ENCODE assay signal across 21 cellular contexts in the genomic region with DNA sequence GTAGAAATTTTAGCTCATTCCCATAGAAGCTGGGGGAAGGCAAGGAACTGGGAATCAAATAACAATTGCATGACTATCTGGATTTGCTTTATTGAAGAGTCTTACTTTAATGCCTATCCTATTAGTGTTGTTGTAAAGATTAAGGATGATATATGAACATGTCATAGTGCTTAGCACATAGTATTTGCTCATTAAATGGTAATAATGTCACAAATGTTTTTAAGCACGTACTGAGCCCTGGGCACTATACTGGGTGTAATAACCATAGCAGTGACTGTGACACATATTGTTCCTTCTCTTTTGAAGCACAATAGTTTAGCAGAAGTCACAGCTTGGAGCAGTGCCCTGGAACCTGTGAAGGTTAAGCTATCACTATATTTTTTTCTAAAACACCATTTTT.
"Had no signal": no experiment of that assay in that cellular context is flagged by ENCODE, and none has a peak within 500 bp of the region (broad histone marks: within the 10 kb centered on the region; RNA-seq: fewer than 3 reads in every experiment).

No MANE protein-coding gene starts in this region.

- ATAC-seq: effector memory CD8-positive, alpha-beta T cell; gastrocnemius medialis; left lobe of liver; natural killer cell; psoas muscle; right cardiac atrium; stimulated activated memory B cell treated with anti-CD40 and anti-IgM and Interleukin-4, amounts not matched to agents 10 μg/mL and 1 μg/mL and 100 μg/mL, for 72 hours had no signal

- H3K4me3 ChIP-seq: gastrocnemius medialis, lung, ovary, psoas muscle, sigmoid colon, thoracic aorta, tibial nerve, upper lobe of left lung had no signal

- H3K36me3 ChIP-seq: gastrocnemius medialis, ovary, sigmoid colon, thoracic aorta, tibial nerve, upper lobe of left lung had no signal

- FAIRE-seq: endometrium, kidney, urothelium cell line had no signal

- H3K27me3 ChIP-seq: ovary, sigmoid colon, tibial nerve, upper lobe of left lung had no signal

- DNase-seq: cortex of kidney; effector memory CD8-positive, alpha-beta T cell; gastrocnemius medialis; head of caudate nucleus; kidney; natural killer cell; occipital lobe; ovary; posterior cingulate gyrus; psoas muscle; right cardiac atrium; sigmoid colon; stimulated activated CD4-positive, alpha-beta T cell treated with anti-CD3 and anti-CD28 coated beads, Interleukin-4, amount 100 ng/mL, for 4 hours; upper lobe of left lung had no signal
